Comparison of ENCODE assay signal across 1 cellular context in genomic region chr14:59483819-59484610, GRCh38.
TF ChIP-seq lines count a peak whose summit lies in the region.

Gene JKAMP, plus strand, starts transcription at chr14:59484517. Its CDS starts 73 bp downstream, at chr14:59484590.
Gene L3HYPDH, minus strand, starts transcription at chr14:59484408. Its CDS starts 92 bp downstream, at chr14:59484316.

TF ChIP-seq in GM23338, 12 proteins besides CTCF, POLR2A, EP300 and RAD21:
- TF ChIP-seq ZNF331 (CRISPR knock-in tag; IDR thresholded peaks at IDR 0.05; ENCODE audit: low read depth) (no peak), REST (IDR thresholded peaks at IDR 0.05; ENCODE audit: unreplicated experiment) (peak; percentile 39), ETS1 (IDR thresholded peaks at IDR 0.05) (peak; percentile 49; the same call in 1 of the 2 replicates), POLR2AphosphoS5 (IDR thresholded peaks at IDR 0.05; ENCODE audit: low read depth) (peak; percentile 93), ZNF114 (CRISPR knock-in tag; IDR thresholded peaks at IDR 0.05) (no peak)
